In genomic region chr18:48317781-48318381, GRCh38 we compare ENCODE assay signal across 14 cellular contexts.
A peak's percentile ranks its signal among the peaks of the same experiment; 100 is the strongest.
DNase-seq lines count a peak whose midpoint lies in the region; ATAC-seq, FAIRE-seq and TF ChIP-seq lines count a peak whose summit lies in the region.
"Had no signal": no experiment of that assay in that cellular context is flagged by ENCODE, and none has a peak within 500 bp of the region (broad histone marks: within the 10 kb centered on the region; RNA-seq: fewer than 3 reads in every experiment).

No MANE protein-coding gene starts in this region.

- H3K9me3 ChIP-seq in left ventricle myocardium inferior (replicated peaks), result no peaks in the 10 kb centered on the region
- H3K9me3 ChIP-seq in WERI-Rb-1 (ENCODE audit: severe bottlenecking), result no peaks in the 10 kb centered on the region
- H3K9me3 ChIP-seq in kidney (ENCODE audit: control insufficient read depth in 1 of 2, low read length in 2 of 2), result no peaks in the 10 kb centered on the region
- H3K9me3 ChIP-seq in lower lobe of right lung, result no peaks in the 10 kb centered on the region
- H3K9me3 ChIP-seq: gastroesophageal sphincter had no signal

- no peak overlapping the region for H3K9ac ChIP-seq in kidney (ENCODE audit: low read length in 2 of 2)
- H3K9ac ChIP-seq: parathyroid adenoma had no signal

- no peak for FAIRE-seq in kidney (lab: Jason Lieb, UNC)

- H3K4me3 ChIP-seq in left ventricle myocardium inferior, result no peak overlapping the region
- no peak overlapping the region for H3K4me3 ChIP-seq in WERI-Rb-1 (ENCODE audit: low read depth, low read length)
- no peak overlapping the region for H3K4me3 ChIP-seq in kidney (ENCODE audit: low read length in 2 of 2)
- no peak overlapping the region for H3K4me3 ChIP-seq in lower lobe of right lung
- H3K4me3 ChIP-seq: gastroesophageal sphincter had no signal

- intact Hi-C loops in left ventricle myocardium inferior (cut with micrococcal nuclease) (no loop called here), left cardiac atrium (cut with DNase I) (no loop called here), kidney (cut with DNase I) (no loop called here), lower lobe of right lung (cut with DNase I) (no loop called here)

- no peaks in the 10 kb centered on the region for H3K27me3 ChIP-seq in left ventricle myocardium inferior (ENCODE audit: low read depth)
- H3K27me3 ChIP-seq in WERI-Rb-1 (ENCODE audit: insufficient read depth, low read depth, severe bottlenecking), result no peaks in the 10 kb centered on the region
- H3K27me3 ChIP-seq in lower lobe of right lung (ENCODE audit: low read depth), result no peaks in the 10 kb centered on the region
- H3K27me3 ChIP-seq: gastroesophageal sphincter had no signal

- no peak overlapping the region for H3K27ac ChIP-seq in left ventricle myocardium inferior (replicated peaks)
- no peak overlapping the region for H3K27ac ChIP-seq in WERI-Rb-1
- no peak overlapping the region for H3K27ac ChIP-seq in kidney (ENCODE audit: low read depth in 2 of 2, low read length in 2 of 2)
- no peak overlapping the region for H3K27ac ChIP-seq in lower lobe of right lung
- H3K27ac ChIP-seq: gastroesophageal sphincter, parathyroid adenoma had no signal

- no peak for DNase-seq in left ventricle myocardium inferior
- no peak for DNase-seq in left cardiac atrium
- no peak for DNase-seq in WERI-Rb-1
- DNase-seq in kidney, result peak; percentile 43
- no peak for DNase-seq in AG20443 (ENCODE audit: low spot score)
- DNase-seq in lower lobe of right lung, result no peak
- DNase-seq: activated CD4-positive, CD25-positive, alpha-beta regulatory T cell treated with anti-CD3 and anti-CD28 coated beads, Interleukin-2, amount 50 U/mL, for 72 hours; effector memory CD8-positive, alpha-beta T cell; NCI-H2171; substantia nigra had no signal

- no peak for ATAC-seq in left cardiac atrium
- ATAC-seq in GM18858 (IDR thresholded peaks at IDR 0.05; ENCODE audit: unreplicated experiment), result no peak
- no peak for ATAC-seq in HG02840 (IDR thresholded peaks at IDR 0.05; ENCODE audit: low FRiP score, unreplicated experiment)
- ATAC-seq in lower lobe of right lung, result no peak
- ATAC-seq: effector memory CD8-positive, alpha-beta T cell; gastroesophageal sphincter had no signal

- TF ChIP-seq CTCF in left ventricle myocardium inferior (IDR thresholded peaks at IDR 0.05; ENCODE audit: borderline replicate concordance) (peak; percentile 36), WERI-Rb-1 (IDR thresholded peaks at IDR 0.05; ENCODE audit: low read depth, low read length) (peak; percentile 74), kidney (IDR thresholded peaks at IDR 0.05; ENCODE audit: borderline replicate concordance, extremely low read depth, insufficient read depth) (no peak), lower lobe of right lung (IDR thresholded peaks at IDR 0.05) (no peak)

- H3K4me1 ChIP-seq in left ventricle myocardium inferior (peaks cover 5% of the 10 kb centered on the region), kidney (ENCODE audit: control insufficient read depth in 1 of 2, insufficient read depth in 1 of 2, low read depth in 1 of 2, low read length in 2 of 2) (no peaks in the 10 kb centered on the region), lower lobe of right lung (peaks cover 5% of the 10 kb centered on the region)

- H3K36me3 ChIP-seq in left ventricle myocardium inferior (no peaks in the 10 kb centered on the region), WERI-Rb-1 (no peaks in the 10 kb centered on the region), kidney (ENCODE audit: control insufficient read depth in 1 of 2, insufficient read depth in 2 of 2, low read length in 2 of 2) (no peaks in the 10 kb centered on the region), lower lobe of right lung (no peaks in the 10 kb centered on the region)
- H3K36me3 ChIP-seq: gastroesophageal sphincter had no signal

Comparison
In these comparisons a context has a peak if more than half of its experiments do, and no peak if none do; other contexts are left out.
1. CTCF ChIP-seq: peak in left ventricle myocardium inferior (single experiment) and WERI-Rb-1 (single experiment); none in kidney (single experiment) and lower lobe of right lung (single experiment).